In the genomic region with DNA sequence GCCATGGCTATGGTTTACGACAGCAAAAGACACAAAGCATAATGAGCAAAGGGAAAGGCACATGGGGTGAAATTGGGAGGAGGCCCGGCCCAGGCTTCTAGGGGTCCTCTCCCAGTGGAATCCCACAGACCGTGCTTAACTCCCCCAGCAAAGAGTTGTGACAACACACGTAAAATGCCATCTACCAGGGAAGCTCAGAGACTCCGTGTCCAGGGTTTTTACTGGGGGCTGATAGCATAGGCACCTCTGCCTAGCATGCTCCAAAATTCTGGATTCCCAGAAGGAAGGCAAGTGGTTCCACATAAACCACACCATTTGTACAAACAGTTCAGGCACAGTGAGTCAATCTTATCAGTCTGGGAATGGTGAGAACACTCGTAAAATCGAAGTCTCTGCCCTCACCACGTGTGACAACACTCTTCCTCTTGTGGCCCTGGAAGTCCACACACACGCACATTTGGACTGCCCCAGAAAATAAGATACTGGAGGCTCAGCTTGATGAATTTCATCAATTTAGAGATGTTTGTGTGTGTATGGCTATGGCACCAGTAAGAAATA, we compare ENCODE assay signal across 22 cellular contexts. TPM values are rescaled to one million over a fixed set of nuclear protein-coding genes. Genes with fewer than 3 reads are reported as not detected.
A peak's percentile ranks its signal among the peaks of the same experiment; 100 is the strongest.
DNase-seq lines count a peak whose midpoint lies in the region; ATAC-seq and TF ChIP-seq lines count a peak whose summit lies in the region.
"Had no signal": no experiment of that assay in that cellular context is flagged by ENCODE, and none has a peak within 500 bp of the region (broad histone marks: within the 10 kb centered on the region; RNA-seq: fewer than 3 reads in every experiment).

No MANE protein-coding gene starts in this region.

- H3K9me3 ChIP-seq in HEK293 (ENCODE audit: control insufficient read depth, insufficient read depth, low read depth, low read length) (peaks cover 12% of the 10 kb centered on the region), prostate gland (no peaks in the 10 kb centered on the region)
- H3K9me3 ChIP-seq: BE2C, HAP-1 had no signal

- DNase-seq in left colon (no peak), prostate gland (ENCODE audit: low spot score) (peak; percentile 57), GM19238 (ENCODE audit: insufficient read length, low spot score) (no peak), epidermal melanocyte (ENCODE audit: insufficient read length, low spot score) (no peak), amniotic stem cell (lab: John Stamatoyannopoulos, UW) (no peak)
- DNase-seq: 8988T; ACHN; AML-193; BE2C; Calu3; CD4-positive, alpha-beta memory T cell; COR-L47; DMS53; DMS79 treated with DMSO at 0.1 percent for 48 hours; GF-D8; GOT3 had no signal

- intact Hi-C loops in left colon (cut with DNase I, micrococcal nuclease) (no loop called here), prostate gland (cut with DNase I) (no loop called here)

- TF ChIP-seq CTCF in HEK293 (tag by site-specific recombination; IDR thresholded peaks at IDR 0.05) (no peak), VCaP (conservative IDR thresholded peaks at IDR 0.05) (no peak), prostate gland (IDR thresholded peaks at IDR 0.05) (no peak)

- CTCF ChIA-PET in HEK293 (lab: Yijun Ruan, JAX) = interaction anchor here (0.6 kb wide), 1 partner anchor 9 kb away, joined by 3 read pairs; no protein-coding TSS in a partner anchor

- H3K4me1 ChIP-seq in HEK293 (ENCODE audit: control insufficient read depth, insufficient read depth, low read length) (peaks cover 10% of the 10 kb centered on the region), prostate gland (replicated peaks) (peaks cover 10% of the 10 kb centered on the region)
- H3K4me1 ChIP-seq: BE2C; BLaER1 treated with 17β-estradiol and CSF1 and Interleukin-3, amounts not matched to agents 10 nM and 100 nM had no signal

- POLR2A ChIA-PET in HEK293 (lab: Yijun Ruan, JAX) = no interaction called here

- TF ChIP-seq POLR2A in prostate gland (IDR thresholded peaks at IDR 0.05) = no peak

- H3K36me3 ChIP-seq in HEK293 (ENCODE audit: control insufficient read depth in 2 of 2, insufficient read depth in 1 of 2, low read length in 2 of 2) (peaks cover 4 to 47% of the 10 kb centered on the region in 2 experiments), prostate gland (no peaks in the 10 kb centered on the region)
- H3K36me3 ChIP-seq: BE2C; BLaER1 treated with 17β-estradiol and CSF1 and Interleukin-3, amounts not matched to agents 10 nM and 100 nM; HAP-1 had no signal

- H3K27ac ChIP-seq in HEK293 (ENCODE audit: extremely low read depth, low read depth, low read length) = no peak overlapping the region
- peak overlapping the region; percentile 85 for H3K27ac ChIP-seq in VCaP
- H3K27ac ChIP-seq in prostate gland = peak overlapping the region; percentile 81 to 87
- H3K27ac ChIP-seq: A549; BLaER1 treated with 17β-estradiol and CSF1 and Interleukin-3, amounts not matched to agents 10 nM and 100 nM had no signal

- H3K4me3 ChIP-seq in HEK293 (ENCODE audit: low read depth, low read length) (no peak overlapping the region), prostate gland (no peak overlapping the region)
- H3K4me3 ChIP-seq: A549; BLaER1 treated with 17β-estradiol and CSF1 and Interleukin-3, amounts not matched to agents 10 nM and 100 nM; HAP-1 had no signal

- ATAC-seq in left colon (peak; percentile 40), HG02642 (IDR thresholded peaks at IDR 0.05; ENCODE audit: poor library complexity, unreplicated experiment) (no peak)

- WGBS in prostate gland = 71% methylated on average over 9 of the region's 9 CpGs

- H3K27me3 ChIP-seq in prostate gland (replicated peaks; ENCODE audit: insufficient read depth) = no peaks in the 10 kb centered on the region
- H3K27me3 ChIP-seq: BE2C; BLaER1 treated with 17β-estradiol and CSF1 and Interleukin-3, amounts not matched to agents 10 nM and 100 nM had no signal

TF ChIP-seq in HEK293, 187 proteins besides CTCF, POLR2A, EP300 and RAD21:
- TF ChIP-seq SETDB1 (IDR thresholded peaks at IDR 0.05; ENCODE audit: insufficient read length, low read length) = no peak
- peak; percentile 90 for TF ChIP-seq ZNF133 (tag by site-specific recombination; IDR thresholded peaks at IDR 0.05)
- TF ChIP-seq, protein P1, sequence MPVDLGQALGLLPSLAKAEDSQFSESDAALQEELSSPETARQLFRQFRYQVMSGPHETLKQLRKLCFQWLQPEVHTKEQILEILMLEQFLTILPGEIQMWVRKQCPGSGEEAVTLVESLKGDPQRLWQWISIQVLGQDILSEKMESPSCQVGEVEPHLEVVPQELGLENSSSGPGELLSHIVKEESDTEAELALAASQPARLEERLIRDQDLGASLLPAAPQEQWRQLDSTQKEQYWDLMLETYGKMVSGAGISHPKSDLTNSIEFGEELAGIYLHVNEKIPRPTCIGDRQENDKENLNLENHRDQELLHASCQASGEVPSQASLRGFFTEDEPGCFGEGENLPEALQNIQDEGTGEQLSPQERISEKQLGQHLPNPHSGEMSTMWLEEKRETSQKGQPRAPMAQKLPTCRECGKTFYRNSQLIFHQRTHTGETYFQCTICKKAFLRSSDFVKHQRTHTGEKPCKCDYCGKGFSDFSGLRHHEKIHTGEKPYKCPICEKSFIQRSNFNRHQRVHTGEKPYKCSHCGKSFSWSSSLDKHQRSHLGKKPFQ (tag by site-specific recombination; IDR thresholded peaks at IDR 0.05) = 0 out of 2 replicates have a peak, but pooled peaks have one; percentile 34

RNA-seq across cellular contexts. Expression of a gene that starts 34.9 kb away (rescaled TPM):
- total RNA-seq in left colon (10 to 100 TPM; 86.5 to 87.5 TPM), prostate gland (10 to 100 TPM; 46.2 to 95.0 TPM)

RNA-seq across cellular contexts. Expression of a gene that starts 51.2 kb away (rescaled TPM):
- total RNA-seq in left colon (10 to 100 TPM in 1 of 2 donors, 1 to 10 TPM in 1; 8.3 to 10.9 TPM), prostate gland (10 to 100 TPM in 1 of 2 donors, 1 to 10 TPM in 1; 7.9 to 12.2 TPM)

RNA-seq across cellular contexts. Expression of a gene that starts 57.8 kb away (rescaled TPM):
- 1 to 10 TPM; 1.0 to 1.5 TPM for total RNA-seq in left colon
- 1 to 10 TPM; 4.3 to 8.3 TPM for total RNA-seq in prostate gland

RNA-seq across cellular contexts. Expression of a gene that starts 58.1 kb away (rescaled TPM):
- total RNA-seq in left colon = 10 to 100 TPM; 10.8 to 11.4 TPM
- total RNA-seq in prostate gland = 10 to 100 TPM; 19.3 to 20.6 TPM
